8 cellular contexts compared by ENCODE assay signal in the genomic region with DNA sequence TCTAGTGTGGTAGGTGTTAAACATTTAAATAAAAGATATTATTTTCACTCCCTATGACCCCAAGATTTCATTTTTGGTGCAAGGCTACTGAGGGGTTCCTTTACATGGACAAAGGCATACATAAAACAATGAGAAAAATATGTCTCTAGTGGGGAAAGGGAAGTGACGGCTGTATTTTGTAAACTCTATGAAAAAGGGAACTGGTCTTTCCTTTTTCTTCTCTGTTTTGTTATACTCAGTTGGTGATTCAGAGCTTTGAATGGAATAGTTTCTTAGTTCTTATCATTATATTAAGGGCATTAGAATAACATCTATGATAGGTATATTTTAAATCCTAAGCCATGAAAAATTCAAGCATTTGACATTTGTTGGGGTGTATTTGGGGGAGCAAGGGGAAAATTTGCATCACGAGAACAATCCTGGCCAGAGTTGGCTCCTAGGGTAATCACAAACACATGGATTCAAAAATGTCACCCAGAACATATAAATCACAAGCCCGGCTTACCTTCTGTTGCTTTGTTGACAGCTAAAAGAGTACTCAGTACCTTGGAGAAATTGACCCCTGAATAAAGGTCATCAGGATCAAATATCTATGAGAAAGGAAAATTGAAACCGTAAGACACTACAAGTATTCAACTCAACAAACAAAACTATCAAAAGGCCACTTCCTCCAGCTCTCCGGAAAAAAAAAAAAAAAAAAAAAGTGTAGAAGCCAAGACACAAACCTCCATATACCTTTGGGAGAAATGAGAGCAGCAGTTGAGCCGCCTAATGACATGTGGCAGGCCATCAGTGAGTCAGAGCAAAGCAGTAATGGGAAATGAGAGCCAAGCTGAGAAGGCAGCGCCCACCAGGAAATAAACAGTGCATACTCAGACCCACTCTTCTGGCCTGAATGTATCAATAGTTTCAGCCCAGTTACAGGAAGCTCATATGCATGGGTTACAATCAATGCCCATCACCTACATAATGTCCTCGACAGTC. TPM values are rescaled to one million over a fixed set of nuclear protein-coding genes. Genes with fewer than 3 reads are reported as not detected.
DNase-seq lines count a peak whose midpoint lies in the region; ATAC-seq and TF ChIP-seq lines count a peak whose summit lies in the region.

No MANE protein-coding gene starts in this region.

- peaks cover 51 to 81% of the 10 kb centered on the region in 2 donors for H3K4me1 Mint-ChIP-seq in immature natural killer cell

- peak overlapping the region; percentile 68 to 79 (median 76) for H3K27ac Mint-ChIP-seq in immature natural killer cell

- H3K4me1 ChIP-seq in adrenal gland (replicated peaks in 1 of 2): no peaks in the 10 kb centered on the region

- H3K36me3 Mint-ChIP-seq in immature natural killer cell: peaks cover 5 to 9% (median 6%) of the 10 kb centered on the region in 3 donors

- TF ChIP-seq CTCF in NB4 (IDR thresholded peaks at IDR 0.05; ENCODE audit: low read depth, low read length): no peak
- TF ChIP-seq CTCF in adrenal gland (IDR thresholded peaks at IDR 0.05): no peak

- H3K27ac ChIP-seq in adrenal gland: no peak overlapping the region

- peak; percentile 66 for ATAC-seq in GM21447 (IDR thresholded peaks at IDR 0.05; ENCODE audit: unreplicated experiment)

- 57 to 63% (median 61%) methylated on average over 8 of the region's 8 CpGs for WGBS in adrenal gland, 4 donors

- peak overlapping the region; percentile 13 to 72 (median 53) for H3K4me3 Mint-ChIP-seq in immature natural killer cell

- no peaks in the 10 kb centered on the region for H3K27me3 ChIP-seq in adrenal gland

- H3K36me3 ChIP-seq in adrenal gland (replicated peaks in 1 of 2): no peaks in the 10 kb centered on the region

- H3K4me3 ChIP-seq in NB4 (ENCODE audit: low read depth, low read length) (peak overlapping the region; percentile 2), adrenal gland (no peak overlapping the region)

- no peaks in the 10 kb centered on the region for H3K9me3 Mint-ChIP-seq in immature natural killer cell

- no peaks in the 10 kb centered on the region for H3K9me3 ChIP-seq in adrenal gland (replicated peaks in 1 of 3)

- H3K27me3 Mint-ChIP-seq in immature natural killer cell (ENCODE audit: low read depth in 3 of 3): peaks cover 0 to 3% (median 2%) of the 10 kb centered on the region in 3 donors

- TF ChIP-seq POLR2A in NB4 (IDR thresholded peaks at IDR 0.05; ENCODE audit: extremely low read depth, insufficient read length): no peak
- TF ChIP-seq POLR2A in adrenal gland (IDR thresholded peaks at IDR 0.05): no peak

- intact Hi-C loops in adrenal gland (cut with DNase I): no loop called here

- DNase-seq in GF-D8 (lab: John Stamatoyannopoulos, UW): peak; percentile 28
- peak; percentile 63 for DNase-seq in NB4 (ENCODE audit: low read depth)
- no peak for DNase-seq in immature natural killer cell
- DNase-seq in nucleus accumbens (lab: John Stamatoyannopoulos, UW): no peak
- no peak for DNase-seq in amygdala (lab: John Stamatoyannopoulos, UW)
- no peak for DNase-seq in SHP77 (lab: John Stamatoyannopoulos, UW)
- DNase-seq in adrenal gland: no peak

RNA-seq across cellular contexts. Expression of a gene that starts 33.4 kb away (rescaled TPM):
- 10 to 100 TPM; 48.4 to 62.0 (median 50.5) TPM for polyA plus RNA-seq in immature natural killer cell
- 10 to 100 TPM; 23.6 to 37.9 (median 26.8) TPM for total RNA-seq in adrenal gland
- polyA plus RNA-seq in adrenal gland: 10 to 100 TPM in 2 of 3 donors, 1 to 10 TPM in 1; 9.1 to 26.1 (median 12.3) TPM

Comparison
In these comparisons a context has a peak if more than half of its experiments do, and no peak if none do; other contexts are left out.
1. DNase-seq: peak in GF-D8 (single experiment) and NB4 (single experiment); none in immature natural killer cell (0 of 3), nucleus accumbens (0 of 56), amygdala (0 of 56), SHP77 (0 of 2) and adrenal gland (0 of 7).